ENCODE assay signal across 14 cellular contexts in the genomic region with DNA sequence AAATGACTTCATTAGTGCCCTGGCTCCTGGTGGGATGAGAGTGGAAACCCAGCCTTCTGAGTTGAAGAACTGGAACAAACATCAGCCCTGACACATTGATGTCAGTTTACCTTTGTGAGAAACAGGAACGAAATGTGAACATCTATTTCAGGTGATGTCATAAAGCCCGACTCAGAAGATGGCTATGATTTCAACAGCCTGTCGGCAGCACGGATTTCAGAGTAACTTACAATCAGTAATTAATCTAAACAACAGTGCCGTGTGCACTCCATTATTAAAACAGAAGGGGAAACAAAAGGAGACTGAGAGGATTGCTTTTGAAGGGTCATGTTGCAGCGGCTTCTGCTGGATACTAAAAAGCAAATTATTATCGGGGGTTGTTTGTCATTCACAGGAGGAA.
"Had no signal": no experiment of that assay in that cellular context is flagged by ENCODE, and none has a peak within 500 bp of the region (broad histone marks: within the 10 kb centered on the region; RNA-seq: fewer than 3 reads in every experiment).

No MANE protein-coding gene starts in this region.

- H3K27me3 ChIP-seq: ascending aorta, cardiac muscle cell, esophagus squamous epithelium, left lung had no signal

- DNase-seq: activated CD4-positive, alpha-beta T cell treated with anti-CD3 and anti-CD28 coated beads for 4 hours; activated CD8-positive, alpha-beta memory T cell treated with anti-CD3 and anti-CD28 coated beads, Interleukin-2, amount 50 U/mL, for 48 hours; activated CD8-positive, alpha-beta T cell treated with anti-CD3 and anti-CD28 coated beads, Interleukin-2, amount 10 ng/mL, durations not matched to agents 7 days and 5 days; esophagus squamous epithelium; foreskin fibroblast; left lung; stimulated activated CD4-positive, alpha-beta T cell treated with anti-CD3 and anti-CD28 coated beads, Interleukin-4, amount 100 ng/mL, for 1 hour; stimulated activated CD8-positive, alpha-beta memory T cell treated with anti-CD3 and anti-CD28 coated beads, Interleukin-4, amount 100 ng/mL, for 48 hours; stimulated activated naive CD8-positive, alpha-beta T cell treated with anti-CD3 and anti-CD28 coated beads, Interleukin-15, Interleukin-2, amounts not matched to agents 100 U/mL and 50 U/mL, for 24 hours; WERI-Rb-1 had no signal

- H3K36me3 ChIP-seq: ascending aorta, cardiac muscle cell, esophagus squamous epithelium, left lung, suprapubic skin, WERI-Rb-1 had no signal

- H3K4me3 ChIP-seq: ascending aorta, cardiac muscle cell, esophagus squamous epithelium, left lung, suprapubic skin had no signal

- H3K4me1 ChIP-seq: ascending aorta had no signal

- ATAC-seq: activated CD8-positive, alpha-beta T cell treated with anti-CD3 and anti-CD28 coated beads, Interleukin-2, amount 10 ng/mL, durations not matched to agents 7 days and 5 days; left lung; natural killer cell treated with Interleukin-12 subunit alpha and Interleukin-12 subunit beta and Interleukin-15 and Interleukin-18, amount 100 ng/mL, for 72 hours; stimulated activated naive CD8-positive, alpha-beta T cell treated with anti-CD3 and anti-CD28 coated beads, Interleukin-15, Interleukin-2, amounts not matched to agents 100 U/mL and 50 U/mL, for 24 hours had no signal

- H3K9me3 ChIP-seq: ascending aorta, esophagus squamous epithelium, left lung, suprapubic skin had no signal

- H3K27ac ChIP-seq: ascending aorta, cardiac muscle cell, esophagus squamous epithelium, left lung, suprapubic skin, WERI-Rb-1 had no signal
